9 cellular contexts compared by ENCODE assay signal in genomic region chrX:136214551-136214950, GRCh38. TPM values are rescaled to one million over a fixed set of nuclear protein-coding genes. Genes with fewer than 3 reads are reported as not detected.
A peak's percentile ranks its signal among the peaks of the same experiment; 100 is the strongest.
DNase-seq lines count a peak whose midpoint lies in the region; ATAC-seq and TF ChIP-seq lines count a peak whose summit lies in the region.
"Had no signal": no experiment of that assay in that cellular context is flagged by ENCODE, and none has a peak within 500 bp of the region (broad histone marks: within the 10 kb centered on the region; RNA-seq: fewer than 3 reads in every experiment).

No MANE protein-coding gene starts in this region.

- RAD21 ChIA-PET in HCT116 (lab: Charles Lee; ENCODE audit: low non-redundant PET in 1 of 2, low total read pairs in 2 of 2, uncharacterized antibody in 2 of 2, unreplicated experiment in 2 of 2), result no interaction called here

- H3K9me3 ChIP-seq in HCT116 (ENCODE audit: control insufficient read depth in 1 of 2, insufficient read depth in 1 of 2, low read depth in 1 of 2, low read length in 2 of 2), result no peaks in the 10 kb centered on the region
- H3K9me3 ChIP-seq in thyroid gland, result no peaks in the 10 kb centered on the region
- H3K9me3 ChIP-seq in WERI-Rb-1 (ENCODE audit: severe bottlenecking), result no peaks in the 10 kb centered on the region

- no peak for TF ChIP-seq RAD21 in HCT116 (IDR thresholded peaks at IDR 0.05; ENCODE audit: low read depth)

- H3K27me3 ChIP-seq in HCT116 (ENCODE audit: insufficient read depth, low read length) (no peaks in the 10 kb centered on the region), thyroid gland (no peaks in the 10 kb centered on the region), WERI-Rb-1 (ENCODE audit: insufficient read depth, low read depth, severe bottlenecking) (peaks cover 3% of the 10 kb centered on the region)

- H3K27ac ChIP-seq in HCT116 (ENCODE audit: low read depth, low read length) (no peak overlapping the region), thyroid gland (peak overlapping the region in 2 of 3 donors; percentile 62 to 90), WERI-Rb-1 (no peak overlapping the region)

- no peaks in the 10 kb centered on the region for H3K9me2 ChIP-seq in HCT116 (ENCODE audit: insufficient read depth)

- DNase-seq in HCT116 (ENCODE audit: low read depth, low spot score), result no peak
- peak; percentile 30 for DNase-seq in amniotic stem cell (lab: John Stamatoyannopoulos, UW)
- peak; percentile 95 for DNase-seq in kidney tubule cell (ENCODE audit: low spot score)
- DNase-seq in thyroid gland, result peak in 1 of 2 donors; percentile 15
- no peak for DNase-seq in WERI-Rb-1
- no peak for DNase-seq in NCI-H1105 treated with DMSO at 0.1 percent for 48 hours (lab: John Stamatoyannopoulos, UW)
- no peak for DNase-seq in left ventricle myocardium superior
- DNase-seq: NCI-H446 had no signal

- H4K20me1 ChIP-seq in HCT116 (ENCODE audit: insufficient read depth), result no peaks in the 10 kb centered on the region

- POLR2A ChIA-PET in HCT116 (lab: Charles Lee), result no interaction called here

- intact Hi-C loops in HCT116 (cut with micrococcal nuclease) (no loop called here), thyroid gland (cut with DNase I) (no loop called here), left ventricle myocardium superior (cut with micrococcal nuclease) (no loop called here)

- H3K4me2 ChIP-seq in HCT116 (ENCODE audit: low read length), result no peak overlapping the region

- no peak overlapping the region for H2AFZ ChIP-seq in HCT116 (ENCODE audit: low read depth, low read length, poor library complexity, severe bottlenecking)

- peaks cover 0 to 3% of the 10 kb centered on the region in 2 experiments; a peak in 2 of 4 replicates for H3K36me3 ChIP-seq in HCT116 (ENCODE audit: control insufficient read depth in 1 of 2, insufficient read depth in 2 of 2, low read length in 2 of 2)
- H3K36me3 ChIP-seq in thyroid gland, result no peaks in the 10 kb centered on the region
- H3K36me3 ChIP-seq in WERI-Rb-1, result no peaks in the 10 kb centered on the region

- CTCF ChIA-PET in HCT116 (lab: Charles Lee), result no interaction called here

- H3K4me1 ChIP-seq in HCT116 (ENCODE audit: control insufficient read depth in 1 of 2, insufficient read depth in 2 of 2, low read length in 2 of 2), result peaks cover 0 to 8% of the 10 kb centered on the region in 2 experiments; a peak in 1 of 4 replicates
- H3K4me1 ChIP-seq in thyroid gland, result peaks cover 0 to 32% of the 10 kb centered on the region in 2 donors

- BruUV-seq in HCT116 (replicated peaks; lab: Mats Ljungman, UMichigan), result no TSS peak

- H3K4me3 ChIP-seq in HCT116 (replicated peaks in 1 of 2; ENCODE audit: low read depth in 1 of 2, low read length in 2 of 2), result no peak overlapping the region
- H3K4me3 ChIP-seq in thyroid gland (replicated peaks in 1 of 3), result no peak overlapping the region
- no peak overlapping the region for H3K4me3 ChIP-seq in WERI-Rb-1 (ENCODE audit: low read depth, low read length)

- no peak overlapping the region for H3K9ac ChIP-seq in HCT116 (ENCODE audit: low read length)

- WGBS in thyroid gland, 2 donors, result 42 to 49% methylated on average over 6 to 7 of the region's 7 CpGs

- peak; percentile 36; the same call in 1 of the 2 replicates for ATAC-seq in HCT116
- ATAC-seq in HG03378 (IDR thresholded peaks at IDR 0.05; ENCODE audit: unreplicated experiment), result no peak
- no peak for ATAC-seq in left ventricle myocardium superior

- H3K79me2 ChIP-seq in HCT116 (ENCODE audit: insufficient read depth, low read length), result no peaks in the 10 kb centered on the region

- TF ChIP-seq POLR2A in HCT116 (IDR thresholded peaks at IDR 0.05; ENCODE audit: borderline replicate concordance, extremely low read depth, insufficient read depth, insufficient read length), result no peak
- TF ChIP-seq POLR2A in thyroid gland (IDR thresholded peaks at IDR 0.05), result no peak

- TF ChIP-seq CTCF in HCT116 (IDR thresholded peaks at IDR 0.05 in 2 of 3, conservative IDR thresholded peaks at IDR 0.05 in 1 of 3; ENCODE audit: borderline replicate concordance in 1 of 3, insufficient read depth in 1 of 3, low read depth in 2 of 3, low read length in 2 of 3), result no peak
- no peak for TF ChIP-seq CTCF in thyroid gland (IDR thresholded peaks at IDR 0.05)
- no peak for TF ChIP-seq CTCF in WERI-Rb-1 (IDR thresholded peaks at IDR 0.05; ENCODE audit: low read depth, low read length)

TF ChIP-seq in HCT116, 20 proteins besides CTCF, POLR2A, EP300 and RAD21:
- TF ChIP-seq CEBPB (IDR thresholded peaks at IDR 0.05; ENCODE audit: low read depth) (no peak), POLR2AphosphoS5 (IDR thresholded peaks at IDR 0.05; ENCODE audit: low read depth, low read length) (no peak), ZBTB33 (IDR thresholded peaks at IDR 0.05; ENCODE audit: extremely low read depth, insufficient replicate concordance, low read length) (no peak)

RNA-seq across cellular contexts. Expression of gene MAP7D3, which starts 36.6 kb away (rescaled TPM):
- total RNA-seq in HCT116 (2021; ENCODE audit: unreplicated experiment), result 15.0 TPM
- polyA plus RNA-seq in HCT116 (2012), result 10.4 and 11.1 TPM in 2 replicates
- total RNA-seq in thyroid gland, result 10 to 100 TPM; 13.8 to 22.2 (median 14.6) TPM
- 10.8 TPM for total RNA-seq in left ventricle myocardium superior

Comparison
In these comparisons a context has a peak if more than half of its experiments do, and no peak if none do; other contexts are left out.
1. DNase-seq: peak in amniotic stem cell (single experiment) and kidney tubule cell (single experiment); none in HCT116 (single experiment), WERI-Rb-1 (single experiment), NCI-H1105 treated with DMSO at 0.1 percent for 48 hours (single experiment) and left ventricle myocardium superior (single experiment).
2. H3K27ac ChIP-seq: peak in thyroid gland (2 of 3); none in HCT116 (single experiment) and WERI-Rb-1 (single experiment).